6 cellular contexts compared by ENCODE assay signal in genomic region chr12:55718020-55718419, GRCh38. TPM values are rescaled to one million over a fixed set of nuclear protein-coding genes. Genes with fewer than 3 reads are reported as not detected.
DNase-seq lines count a peak whose midpoint lies in the region; ATAC-seq and TF ChIP-seq lines count a peak whose summit lies in the region.

No MANE protein-coding gene starts in this region.

- TF ChIP-seq CTCF in gastroesophageal sphincter (IDR thresholded peaks at IDR 0.05) (no peak), tibial nerve (IDR thresholded peaks at IDR 0.05) (no peak)

- no peaks in the 10 kb centered on the region for H3K27me3 Mint-ChIP-seq in activated T-cell treated with anti-CD3 and anti-CD28 coated beads, Interleukin-2, amount 50 U/mL, for 72 hours (ENCODE audit: low read depth)

- H3K27ac Mint-ChIP-seq in activated T-cell treated with anti-CD3 and anti-CD28 coated beads, Interleukin-2, amount 50 U/mL, for 72 hours = peak overlapping the region; percentile 39

- H3K4me1 Mint-ChIP-seq in activated T-cell treated with anti-CD3 and anti-CD28 coated beads, Interleukin-2, amount 50 U/mL, for 72 hours (ENCODE audit: low read depth) = peaks cover 36% of the 10 kb centered on the region

- ATAC-seq in activated T-cell treated with anti-CD3 and anti-CD28 coated beads, Interleukin-2, amount 50 U/mL, for 72 hours (replicated peaks in 1 of 2) = no peak
- ATAC-seq in gastroesophageal sphincter (no peak), esophagus mucosa (no peak)

- H3K36me3 ChIP-seq in gastroesophageal sphincter (no peaks in the 10 kb centered on the region), tibial nerve (peaks cover 0 to 7% (median 0%) of the 10 kb centered on the region in 3 donors)

- no peaks in the 10 kb centered on the region for H3K36me3 Mint-ChIP-seq in activated T-cell treated with anti-CD3 and anti-CD28 coated beads, Interleukin-2, amount 50 U/mL, for 72 hours (ENCODE audit: insufficient read depth in 2 of 2)

- H3K27ac ChIP-seq in gastroesophageal sphincter (peak overlapping the region; percentile 84 to 98 (median 97)), tibial nerve (peak overlapping the region; percentile 17 to 94 (median 91))

- no peaks in the 10 kb centered on the region for H3K9me3 ChIP-seq in gastroesophageal sphincter
- no peaks in the 10 kb centered on the region for H3K9me3 ChIP-seq in tibial nerve

- H3K4me3 Mint-ChIP-seq in activated T-cell treated with anti-CD3 and anti-CD28 coated beads, Interleukin-2, amount 50 U/mL, for 72 hours = peak overlapping the region; percentile 98

- peaks cover 18 to 92% (median 60%) of the 10 kb centered on the region in 3 donors for H3K4me1 ChIP-seq in gastroesophageal sphincter
- peaks cover 0 to 85% (median 62%) of the 10 kb centered on the region in 4 donors for H3K4me1 ChIP-seq in tibial nerve

- TF ChIP-seq POLR2A in gastroesophageal sphincter (IDR thresholded peaks at IDR 0.05) (no peak), tibial nerve (IDR thresholded peaks at IDR 0.05) (no peak)

- WGBS in gastroesophageal sphincter (ENCODE audit: low coverage in 1 of 2), 2 donors = 30% methylated on average over 2 of the region's 4 CpGs; no CpG with 5 or more reads in 1 of the 2 donors
- whole genome bisulfite sequencing in tibial nerve, 2 donors = 0 to 6% methylated on average over 4 of the region's 4 CpGs

- H3K4me3 ChIP-seq in gastroesophageal sphincter = peak overlapping the region in 1 of 2 donors; percentile 77
- H3K4me3 ChIP-seq in tibial nerve = peak overlapping the region in 1 of 4 donors; percentile 0

- DNase-seq in activated T-cell treated with anti-CD3 and anti-CD28 coated beads, Interleukin-2, amount 50 U/mL, for 72 hours = no peak
- no peak for DNase-seq in activated T-cell treated with anti-CD3 and anti-CD28 coated beads, Interleukin-2, amount 50 U/mL, for 48 hours
- no peak for DNase-seq in tibial nerve (ENCODE audit: low spot score in 2 of 2)
- DNase-seq in NOMO-1 treated with DMSO at 0.1 percent for 48 hours (lab: John Stamatoyannopoulos, UW; ENCODE audit: unreplicated experiment) = no peak

- H3K9me3 Mint-ChIP-seq in activated T-cell treated with anti-CD3 and anti-CD28 coated beads, Interleukin-2, amount 50 U/mL, for 72 hours = no peaks in the 10 kb centered on the region

- TF ChIP-seq EP300 in gastroesophageal sphincter (IDR thresholded peaks at IDR 0.05) = no peak
- TF ChIP-seq EP300 in tibial nerve (IDR thresholded peaks at IDR 0.05) = peak in 1 of 2 donors; percentile 45

- H3K27me3 ChIP-seq in gastroesophageal sphincter (no peaks in the 10 kb centered on the region), tibial nerve (no peaks in the 10 kb centered on the region)

RNA-seq across cellular contexts. Expression of gene RDH5, which starts 2.2 kb away (rescaled TPM):
- 1 to 10 TPM; 7.3 to 9.3 TPM for total RNA-seq in activated T-cell treated with anti-CD3 and anti-CD28 coated beads, Interleukin-2, amount 50 U/mL, for 72 hours
- total RNA-seq in gastroesophageal sphincter (10 to 100 TPM; 18.0 to 57.0 (median 31.9) TPM), tibial nerve (10 to 100 TPM; 28.0 to 54.6 (median 38.4) TPM), esophagus mucosa (0.92 TPM)

RNA-seq across cellular contexts. Expression of gene BLOC1S1, which starts 2.2 kb away (rescaled TPM):
- 100 to 1,000 TPM; 116 to 121 TPM for total RNA-seq in activated T-cell treated with anti-CD3 and anti-CD28 coated beads, Interleukin-2, amount 50 U/mL, for 72 hours
- total RNA-seq in gastroesophageal sphincter (100 to 1,000 TPM; 187 to 214 (median 196) TPM), tibial nerve (100 to 1,000 TPM; 212 to 322 (median 264) TPM), esophagus mucosa (109 TPM)

RNA-seq across cellular contexts. Expression of gene ITGA7, which starts 10.3 kb away (rescaled TPM):
- 1 to 10 TPM; 6.6 to 8.9 TPM for total RNA-seq in activated T-cell treated with anti-CD3 and anti-CD28 coated beads, Interleukin-2, amount 50 U/mL, for 72 hours
- 100 to 1,000 TPM; 143 to 260 (median 182) TPM for total RNA-seq in gastroesophageal sphincter
- 100 to 1,000 TPM; 118 to 192 (median 146) TPM for total RNA-seq in tibial nerve
- total RNA-seq in esophagus mucosa = 6.7 TPM

RNA-seq across cellular contexts. Expression of gene CD63, which starts 10.8 kb away (rescaled TPM):
- total RNA-seq in activated T-cell treated with anti-CD3 and anti-CD28 coated beads, Interleukin-2, amount 50 U/mL, for 72 hours = 100 to 1,000 TPM; 122 to 154 TPM
- total RNA-seq in gastroesophageal sphincter (100 to 1,000 TPM; 500 to 856 (median 792) TPM), tibial nerve (100 to 1,000 TPM; 478 to 624 (median 544) TPM), esophagus mucosa (253 TPM)

RNA-seq across cellular contexts. Expression of gene GDF11, which starts 24.9 kb away (rescaled TPM):
- total RNA-seq in activated T-cell treated with anti-CD3 and anti-CD28 coated beads, Interleukin-2, amount 50 U/mL, for 72 hours = 1 to 10 TPM; 3.4 to 4.8 TPM
- total RNA-seq in gastroesophageal sphincter = 1 to 10 TPM; 2.8 to 9.8 (median 3.6) TPM
- total RNA-seq in tibial nerve = 1 to 10 TPM; 1.8 to 5.7 (median 4.0) TPM
- 1.2 TPM for total RNA-seq in esophagus mucosa

Comparison
In these comparisons a context has a peak if more than half of its experiments do, and no peak if none do; other contexts are left out.
1. RNA of gene ITGA7, which starts 10.3 kb away (total RNA-seq): 143 to 260 TPM in gastroesophageal sphincter and 118 to 192 TPM in tibial nerve; 6.6 to 8.9 TPM in activated T-cell treated with anti-CD3 and anti-CD28 coated beads, Interleukin-2, amount 50 U/mL, for 72 hours and 6.7 TPM in esophagus mucosa (single experiment); every median in the first group is over 10 times any median in the second.